Comparison of ENCODE assay signal across 8 cellular contexts in the genomic region with DNA sequence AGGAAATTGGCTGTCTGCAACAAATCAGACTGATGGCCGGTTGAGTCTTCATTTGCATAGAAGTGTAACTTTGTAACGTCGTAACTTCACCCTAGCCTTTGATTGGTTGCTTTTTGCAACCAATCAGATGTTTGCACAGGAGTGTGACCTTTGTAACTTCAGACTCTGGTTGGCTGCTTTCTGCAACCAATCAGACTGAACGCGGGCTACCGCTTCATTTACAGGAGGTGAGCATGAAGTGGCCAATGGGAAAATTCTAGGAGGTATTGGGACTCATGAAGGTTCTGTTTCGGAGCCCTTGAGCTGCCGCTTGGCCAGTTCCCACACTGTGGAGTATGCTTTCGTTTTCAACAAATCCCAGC. TPM values are rescaled to one million over a fixed set of nuclear protein-coding genes. Genes with fewer than 3 reads are reported as not detected.
DNase-seq lines count a peak whose midpoint lies in the region; ATAC-seq and TF ChIP-seq lines count a peak whose summit lies in the region.

No MANE protein-coding gene starts in this region.

- peaks cover 10% of the 10 kb centered on the region for H3K27me3 Mint-ChIP-seq in endothelial cell (ENCODE audit: unreplicated experiment)
- no peaks in the 10 kb centered on the region for H3K27me3 Mint-ChIP-seq in mesothelial cell of epicardium (ENCODE audit: low read depth)
- no peaks in the 10 kb centered on the region for H3K27me3 Mint-ChIP-seq in stimulated activated naive CD8-positive, alpha-beta T cell treated with anti-CD3 and anti-CD28 coated beads, Interleukin-15, Interleukin-2, amounts not matched to agents 100 ng/mL and 50 ng/mL, for 24 hours

- ATAC-seq in GM18505 (IDR thresholded peaks at IDR 0.05; ENCODE audit: unreplicated experiment) (peak; percentile 30), HG02973 (IDR thresholded peaks at IDR 0.05; ENCODE audit: unreplicated experiment) (peak; percentile 44)

- H3K9me3 Mint-ChIP-seq in endothelial cell (ENCODE audit: unreplicated experiment) (peaks cover 27% of the 10 kb centered on the region), mesothelial cell of epicardium (peaks cover 39% of the 10 kb centered on the region)
- H3K9me3 Mint-ChIP-seq in stimulated activated naive CD8-positive, alpha-beta T cell treated with anti-CD3 and anti-CD28 coated beads, Interleukin-15, Interleukin-2, amounts not matched to agents 100 ng/mL and 50 ng/mL, for 24 hours, result peaks cover 23% of the 10 kb centered on the region

- no peak for TF ChIP-seq POLR2A in GM18505 (IDR thresholded peaks at IDR 0.05; ENCODE audit: borderline replicate concordance, extremely low read depth, insufficient read depth, insufficient read length)

- H3K27ac ChIP-seq in AG04450 (ENCODE audit: low read depth, low read length) (peak overlapping the region; percentile 86), VCaP (peak overlapping the region; percentile 78)

- peak overlapping the region; percentile 77 for H3K4me3 ChIP-seq in AG04450 (ENCODE audit: low read depth, low read length)

- H3K27ac Mint-ChIP-seq in endothelial cell (ENCODE audit: unreplicated experiment) (no peak overlapping the region), mesothelial cell of epicardium (peak overlapping the region; percentile 96)
- peak overlapping the region; percentile 91 for H3K27ac Mint-ChIP-seq in stimulated activated naive CD8-positive, alpha-beta T cell treated with anti-CD3 and anti-CD28 coated beads, Interleukin-15, Interleukin-2, amounts not matched to agents 100 ng/mL and 50 ng/mL, for 24 hours

- H3K4me3 Mint-ChIP-seq in endothelial cell (ENCODE audit: unreplicated experiment) (peak overlapping the region; percentile 82), mesothelial cell of epicardium (peak overlapping the region; percentile 83)
- peak overlapping the region; percentile 89 for H3K4me3 Mint-ChIP-seq in stimulated activated naive CD8-positive, alpha-beta T cell treated with anti-CD3 and anti-CD28 coated beads, Interleukin-15, Interleukin-2, amounts not matched to agents 100 ng/mL and 50 ng/mL, for 24 hours

- TF ChIP-seq CTCF in AG04450 (IDR thresholded peaks at IDR 0.05; ENCODE audit: low read depth, low read length) (no peak), VCaP (conservative IDR thresholded peaks at IDR 0.05) (no peak), endothelial cell (IDR thresholded peaks at IDR 0.05; ENCODE audit: unreplicated experiment) (no peak), mesothelial cell of epicardium (IDR thresholded peaks at IDR 0.05; ENCODE audit: unreplicated experiment) (no peak)

- H3K4me1 Mint-ChIP-seq in endothelial cell (ENCODE audit: unreplicated experiment) (no peaks in the 10 kb centered on the region), mesothelial cell of epicardium (peaks cover 4% of the 10 kb centered on the region)
- H3K4me1 Mint-ChIP-seq in stimulated activated naive CD8-positive, alpha-beta T cell treated with anti-CD3 and anti-CD28 coated beads, Interleukin-15, Interleukin-2, amounts not matched to agents 100 ng/mL and 50 ng/mL, for 24 hours (ENCODE audit: low read depth), result peaks cover 25% of the 10 kb centered on the region

- POLR2A ChIA-PET in AG04450 (lab: Yijun Ruan, JAX), result interaction anchor here (0.5 to 0.9 kb wide), 3 partner anchors 14 to 491 kb away, joined by 4 to 5 read pairs (median 4); a partner anchor contains a TSS

- no peaks in the 10 kb centered on the region for H3K27me3 ChIP-seq in AG04450 (ENCODE audit: control insufficient read depth, insufficient read depth, low read length)

- H3K36me3 Mint-ChIP-seq in endothelial cell (ENCODE audit: low read depth, unreplicated experiment) (peaks cover 41% of the 10 kb centered on the region), mesothelial cell of epicardium (peaks cover 38% of the 10 kb centered on the region)
- H3K36me3 Mint-ChIP-seq in stimulated activated naive CD8-positive, alpha-beta T cell treated with anti-CD3 and anti-CD28 coated beads, Interleukin-15, Interleukin-2, amounts not matched to agents 100 ng/mL and 50 ng/mL, for 24 hours (ENCODE audit: low read depth), result peaks cover 49% of the 10 kb centered on the region

- CTCF ChIA-PET in AG04450 (lab: Charles Lee), result interaction anchor here (0.8 to 1.6 kb wide), 3 partner anchors 11 to 16 kb away, joined by 3 to 10 read pairs (median 3); no protein-coding TSS in a partner anchor

- peaks cover 52% of the 10 kb centered on the region for H3K9me3 ChIP-seq in AG04450 (ENCODE audit: control insufficient read depth, insufficient read depth, low read length)

- DNase-seq in AG04450 (ENCODE audit: low read depth, low spot score) (peak; percentile 34), NCI-H2081 treated with DMSO at 0.1 percent for 48 hours (lab: John Stamatoyannopoulos, UW) (peak; percentile 71), endothelial cell (ENCODE audit: low spot score) (no peak), mesothelial cell of epicardium (ENCODE audit: low spot score in 2 of 2, unreplicated experiment in 2 of 2) (no peak)

RNA-seq across cellular contexts. Expression of a gene that starts 0.4 kb away (rescaled TPM):
- 20.9 and 27.8 TPM in 2 replicates for polyA plus RNA-seq in AG04450 (2011; rRNA removed)
- 8.3 and 12.9 TPM in 2 replicates for polyA minus RNA-seq in AG04450 (2011; rRNA and poly(A)+ RNA removed)
- total RNA-seq in endothelial cell (ENCODE audit: unreplicated experiment) (6.8 TPM), mesothelial cell of epicardium (35.4 to 43.4 TPM (median 40.0 TPM) in 3 replicates)

RNA-seq across cellular contexts. Expression of a gene that starts 13.9 kb away (rescaled TPM):
- 3.2 and 3.3 TPM in 2 replicates for polyA plus RNA-seq in AG04450 (2011; rRNA removed)
- polyA minus RNA-seq in AG04450 (2011; rRNA and poly(A)+ RNA removed), result 6.5 and 6.9 TPM in 2 replicates
- total RNA-seq in endothelial cell (ENCODE audit: unreplicated experiment), result 3.9 TPM
- 9.5 to 11.2 TPM (median 10.1 TPM) in 3 replicates for total RNA-seq in mesothelial cell of epicardium

RNA-seq across cellular contexts. Expression of a gene that starts 39.3 kb away (rescaled TPM):
- 2.3 and 3.3 TPM in 2 replicates for polyA plus RNA-seq in AG04450 (2011; rRNA removed)
- polyA minus RNA-seq in AG04450 (2011; rRNA and poly(A)+ RNA removed), result 1.1 and 1.2 TPM in 2 replicates
- total RNA-seq in endothelial cell (ENCODE audit: unreplicated experiment) (1.1 TPM), mesothelial cell of epicardium (8.7 to 12.6 TPM (median 10.6 TPM) in 3 replicates)

Comparison
In these comparisons a context has a peak if more than half of its experiments do, and no peak if none do; other contexts are left out.
1. DNase-seq: peak in AG04450 (single experiment) and NCI-H2081 treated with DMSO at 0.1 percent for 48 hours (single experiment); none in endothelial cell (single experiment) and mesothelial cell of epicardium (0 of 2).
2. Peak in every context shown above with its lines, with median percentiles within 50 percentile points of each other: H3K4me3 Mint-ChIP-seq.